9 cellular contexts compared by ENCODE assay signal in the genomic region with DNA sequence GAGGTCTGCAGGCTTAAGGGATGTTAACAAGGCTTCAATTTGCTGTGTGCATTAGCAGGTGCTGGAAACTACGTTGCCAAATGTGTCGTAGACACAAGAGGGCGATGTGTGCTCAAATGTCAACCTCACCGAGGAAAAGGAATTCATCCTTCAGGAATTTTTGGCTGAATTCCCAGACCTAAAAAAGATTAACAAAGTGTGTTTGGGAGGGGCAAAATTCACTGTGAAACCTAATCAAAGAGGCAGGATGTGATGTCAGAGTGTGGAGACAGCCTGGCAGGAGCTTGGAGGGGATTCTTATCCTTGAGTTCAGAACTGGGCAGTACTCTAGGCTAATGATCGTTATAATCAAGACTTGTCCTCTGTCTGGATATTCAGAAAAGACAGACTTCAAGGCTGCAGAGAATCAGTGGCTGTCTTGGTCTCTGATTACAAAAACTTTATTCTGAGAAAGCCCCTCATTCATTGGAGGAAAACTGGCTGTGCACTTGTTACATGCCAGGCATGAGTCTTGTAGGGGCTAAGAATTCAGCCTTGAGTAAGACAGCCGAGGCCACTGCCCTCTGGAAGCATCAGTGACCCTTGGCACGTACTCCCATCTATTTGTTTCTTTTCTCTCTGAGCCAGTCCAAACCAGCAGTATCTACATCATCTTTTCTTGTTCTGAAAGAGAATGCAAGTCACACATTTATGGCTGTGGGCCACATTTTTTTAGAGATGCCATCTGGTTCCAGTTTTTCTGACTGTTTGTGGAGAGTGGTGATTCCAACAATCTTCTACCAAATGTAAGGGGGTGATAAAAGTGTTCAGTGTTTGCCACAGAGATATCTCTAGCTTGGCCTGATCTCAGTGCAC. TPM values are rescaled to one million over a fixed set of nuclear protein-coding genes. Genes with fewer than 3 reads are reported as not detected.
DNase-seq lines count a peak whose midpoint lies in the region; ATAC-seq and TF ChIP-seq lines count a peak whose summit lies in the region.
"Had no signal": no experiment of that assay in that cellular context is flagged by ENCODE, and none has a peak within 500 bp of the region (broad histone marks: within the 10 kb centered on the region; RNA-seq: fewer than 3 reads in every experiment).

No MANE protein-coding gene starts in this region.

- H2AFZ ChIP-seq in neuron (ENCODE audit: low read depth, low read length) = peak overlapping the region; percentile 27

- in situ Hi-C loops in HAP-1 (cut with MboI; ENCODE audit: low sequenced_read_pairs) = loop anchor here (5.0 to 10.0 kb wide), 2 partner anchors 361 to 468 kb away; partner anchors contain the start of gene DAW1

- H3K36me3 ChIP-seq in HAP-1 (replicated peaks) = no peaks in the 10 kb centered on the region
- H3K36me3 ChIP-seq in neuron (ENCODE audit: insufficient read depth, low read length) = no peaks in the 10 kb centered on the region

- H3K27me3 ChIP-seq in HAP-1 (ENCODE audit: low read depth) = no peaks in the 10 kb centered on the region
- no peaks in the 10 kb centered on the region for H3K27me3 ChIP-seq in foreskin keratinocyte
- no peaks in the 10 kb centered on the region for H3K27me3 ChIP-seq in neuron (ENCODE audit: insufficient read depth, low read length)

- H3K4me1 ChIP-seq in HAP-1 = peaks cover 11% of the 10 kb centered on the region
- peaks cover 19% of the 10 kb centered on the region for H3K4me1 ChIP-seq in foreskin keratinocyte
- H3K4me1 ChIP-seq in neuron (ENCODE audit: insufficient read depth, low read length) = peaks cover 4% of the 10 kb centered on the region

- H3K4me1 Mint-ChIP-seq in T-helper 2 cell treated with Interferon-gamma antibody and Interleukin-4, amounts not matched to agents 5 μg/mL and 100 μg/mL, for 36 hours (ENCODE audit: low read depth) = peaks cover 9% of the 10 kb centered on the region

- DNase-seq in Daoy (ENCODE audit: low read depth) = peak; percentile 90
- DNase-seq in HAP-1 (ENCODE audit: low spot score in 2 of 2) = peak; percentile 81 to 99
- peak; percentile 85 for DNase-seq in NCI-H2029 (lab: John Stamatoyannopoulos, UW)
- DNase-seq in foreskin keratinocyte = peak; percentile 90 to 95
- no peak for DNase-seq in T-helper 2 cell treated with Interferon-gamma antibody and Interleukin-4, amounts not matched to agents 5 μg/mL and 100 μg/mL, for 36 hours (ENCODE audit: low spot score)
- DNase-seq: activated naive CD8-positive, alpha-beta T cell treated with anti-CD3 and anti-CD28 coated beads, Interleukin-2, amount 10 ng/mL, durations not matched to agents 7 days and 5 days had no signal

- no peak overlapping the region for H3K27ac Mint-ChIP-seq in T-helper 2 cell treated with Interferon-gamma antibody and Interleukin-4, amounts not matched to agents 5 μg/mL and 100 μg/mL, for 36 hours
- H3K27ac Mint-ChIP-seq: activated naive CD8-positive, alpha-beta T cell treated with anti-CD3 and anti-CD28 coated beads, Interleukin-2, amount 10 ng/mL, durations not matched to agents 7 days and 5 days had no signal

- no peaks in the 10 kb centered on the region for H3K36me3 Mint-ChIP-seq in T-helper 2 cell treated with Interferon-gamma antibody and Interleukin-4, amounts not matched to agents 5 μg/mL and 100 μg/mL, for 36 hours (ENCODE audit: low read depth)
- H3K36me3 Mint-ChIP-seq: activated naive CD8-positive, alpha-beta T cell treated with anti-CD3 and anti-CD28 coated beads, Interleukin-2, amount 10 ng/mL, durations not matched to agents 7 days and 5 days had no signal

- H3K4me3 Mint-ChIP-seq in T-helper 2 cell treated with Interferon-gamma antibody and Interleukin-4, amounts not matched to agents 5 μg/mL and 100 μg/mL, for 36 hours = no peak overlapping the region
- H3K4me3 Mint-ChIP-seq: activated naive CD8-positive, alpha-beta T cell treated with anti-CD3 and anti-CD28 coated beads, Interleukin-2, amount 10 ng/mL, durations not matched to agents 7 days and 5 days had no signal

- peak overlapping the region; percentile 78 for H3K27ac ChIP-seq in VCaP
- peak overlapping the region; percentile 89 for H3K27ac ChIP-seq in foreskin keratinocyte

- H3K9me3 ChIP-seq in HAP-1 = no peaks in the 10 kb centered on the region
- no peaks in the 10 kb centered on the region for H3K9me3 ChIP-seq in neuron (ENCODE audit: low read length)

- ATAC-seq in foreskin keratinocyte = peak; percentile 54
- ATAC-seq in GM21528 (IDR thresholded peaks at IDR 0.05; ENCODE audit: low FRiP score, unreplicated experiment) = no peak

- H3K9me3 Mint-ChIP-seq in T-helper 2 cell treated with Interferon-gamma antibody and Interleukin-4, amounts not matched to agents 5 μg/mL and 100 μg/mL, for 36 hours = no peaks in the 10 kb centered on the region
- H3K9me3 Mint-ChIP-seq: activated naive CD8-positive, alpha-beta T cell treated with anti-CD3 and anti-CD28 coated beads, Interleukin-2, amount 10 ng/mL, durations not matched to agents 7 days and 5 days had no signal

- TF ChIP-seq CTCF in VCaP (conservative IDR thresholded peaks at IDR 0.05) (peak; percentile 83), foreskin keratinocyte (conservative IDR thresholded peaks at IDR 0.05) (peak; percentile 98)

- H3K4me3 ChIP-seq in HAP-1 (no peak overlapping the region), neuron (ENCODE audit: low read length) (no peak overlapping the region)

- no peaks in the 10 kb centered on the region for H3K27me3 Mint-ChIP-seq in T-helper 2 cell treated with Interferon-gamma antibody and Interleukin-4, amounts not matched to agents 5 μg/mL and 100 μg/mL, for 36 hours (ENCODE audit: low read depth)
- H3K27me3 Mint-ChIP-seq: activated naive CD8-positive, alpha-beta T cell treated with anti-CD3 and anti-CD28 coated beads, Interleukin-2, amount 10 ng/mL, durations not matched to agents 7 days and 5 days had no signal

RNA-seq across cellular contexts. Expression of gene SCYGR1, which starts 18.7 kb away (rescaled TPM):
- not detected in 2 replicates for total RNA-seq in Daoy (2014; rRNA removed; shearing (Covaris generic))
- not detected in 2 replicates for total RNA-seq in foreskin keratinocyte
- not detected in 2 replicates for polyA plus RNA-seq in foreskin keratinocyte
- total RNA-seq: activated naive CD8-positive, alpha-beta T cell treated with anti-CD3 and anti-CD28 coated beads, Interleukin-2, amount 10 ng/mL, durations not matched to agents 7 days and 5 days had no signal

RNA-seq across cellular contexts. Expression of gene TM4SF20, which starts 27.3 kb away (rescaled TPM):
- total RNA-seq in Daoy (2014; rRNA removed; shearing (Covaris generic)) = not detected in 2 replicates
- total RNA-seq in foreskin keratinocyte = not detected in 2 replicates
- polyA plus RNA-seq in foreskin keratinocyte = not detected in 2 replicates
- total RNA-seq: activated naive CD8-positive, alpha-beta T cell treated with anti-CD3 and anti-CD28 coated beads, Interleukin-2, amount 10 ng/mL, durations not matched to agents 7 days and 5 days had no signal
